3 cellular contexts compared by ENCODE assay signal in the genomic region with DNA sequence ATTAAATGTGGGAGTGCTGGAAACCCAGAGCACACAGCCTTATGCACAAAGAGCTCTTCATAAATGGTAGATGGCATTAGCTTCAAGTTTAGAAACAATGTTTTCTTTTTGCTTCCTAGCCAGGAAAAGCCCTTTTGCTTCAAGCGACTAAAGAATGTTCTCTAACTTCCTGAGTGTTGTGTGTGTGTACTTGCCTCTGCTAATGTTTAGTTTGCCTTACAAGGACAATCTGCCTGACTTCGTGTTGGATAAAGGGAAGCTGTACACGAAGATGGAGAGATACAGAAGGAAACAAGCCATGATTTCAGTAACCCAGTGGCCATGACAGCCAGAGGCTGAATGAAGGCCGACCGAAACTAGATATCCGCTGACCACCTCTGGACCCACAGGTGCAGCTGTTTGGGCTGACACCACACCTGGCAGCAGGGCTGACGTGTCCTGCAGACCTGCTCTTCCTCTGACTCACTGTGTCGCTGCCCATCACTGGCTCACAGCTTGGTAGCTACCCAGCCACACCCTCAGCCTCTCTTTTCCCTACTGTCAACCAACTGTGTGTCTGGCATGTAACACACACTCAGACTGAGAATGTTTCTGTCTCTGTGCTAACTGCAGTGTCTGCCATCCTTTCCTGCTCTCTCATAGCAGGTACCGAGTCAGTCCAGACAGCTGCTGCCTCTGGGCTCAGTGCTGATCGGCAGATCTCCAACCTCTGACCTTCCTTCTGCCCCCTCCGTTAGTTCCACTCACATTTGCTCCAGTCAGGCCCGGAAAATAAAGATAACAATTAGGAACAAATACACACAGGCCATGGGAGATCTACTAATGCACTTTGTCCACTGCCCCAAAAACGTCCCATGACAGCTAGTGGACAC. TPM values are rescaled to one million over a fixed set of nuclear protein-coding genes. Genes with fewer than 3 reads are reported as not detected.
"Had no signal": no experiment of that assay in that cellular context is flagged by ENCODE, and none has a peak within 500 bp of the region (broad histone marks: within the 10 kb centered on the region; RNA-seq: fewer than 3 reads in every experiment).

No MANE protein-coding gene starts in this region.

RNA-seq across cellular contexts. Expression of a gene that starts 59.0 kb away (rescaled TPM):
- total RNA-seq: activated CD4-positive, alpha-beta T cell treated with anti-CD3 and anti-CD28 coated beads, Interleukin-2, amount 10 ng/mL, durations not matched to agents 24 days and 14 days; activated CD8-positive, alpha-beta memory T cell treated with anti-CD3 and anti-CD28 coated beads, Interleukin-2, amount 10 ng/mL, durations not matched to agents 7 days and 5 days; activated T-helper 1 cell treated with anti-CD3 and anti-CD28 coated beads, Interleukin-12 subunit alpha, Interleukin-12 subunit beta, Interleukin-2, Interleukin-4 antibody, amounts not matched to agents 30 ng/mL and 10 ng/mL and 1 ng/mL, durations not matched to agents 14 hours and 24 hours and 36 hours had no signal
